ENCODE assay signal across 11 cellular contexts in the genomic region with DNA sequence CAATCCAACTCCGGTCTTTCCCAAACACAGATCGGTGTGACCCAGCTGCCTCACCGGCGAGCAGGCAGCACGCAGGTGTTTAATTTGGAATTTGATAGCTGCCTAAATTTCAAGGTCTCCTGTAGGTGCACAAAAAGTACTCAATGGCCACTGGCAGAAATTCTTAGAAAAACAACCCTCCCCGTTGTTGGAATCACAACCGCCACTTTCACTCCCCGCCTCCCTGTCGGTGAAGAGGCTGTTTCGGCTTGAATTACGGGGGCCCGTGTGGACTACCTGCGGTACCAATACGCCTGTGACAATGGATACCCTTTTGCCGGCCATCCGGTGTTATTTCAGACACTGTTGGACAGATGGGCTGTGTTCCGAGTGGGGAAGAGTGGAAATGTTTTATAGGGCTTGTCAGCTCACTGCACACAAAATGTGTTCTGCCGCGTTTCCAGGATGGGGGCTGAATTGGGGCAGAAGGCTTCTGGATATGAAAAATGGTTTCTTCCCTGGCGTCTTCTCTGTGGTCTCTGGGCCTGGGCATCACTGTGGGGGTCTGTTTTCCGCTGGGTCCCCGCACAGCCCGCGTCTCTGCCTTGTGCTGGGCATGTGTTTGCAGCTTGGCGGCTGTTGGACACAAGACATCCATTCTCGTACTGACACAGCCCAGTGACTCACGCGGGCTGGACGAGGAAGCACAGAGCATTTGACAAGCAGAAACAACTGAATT. TPM values are rescaled to one million over a fixed set of nuclear protein-coding genes. Genes with fewer than 3 reads are reported as not detected.
DNase-seq lines count a peak whose midpoint lies in the region; ATAC-seq, FAIRE-seq and TF ChIP-seq lines count a peak whose summit lies in the region.
"Had no signal": no experiment of that assay in that cellular context is flagged by ENCODE, and none has a peak within 500 bp of the region (broad histone marks: within the 10 kb centered on the region; RNA-seq: fewer than 3 reads in every experiment).

No MANE protein-coding gene starts in this region.

- H3K36me3 ChIP-seq in keratinocyte (ENCODE audit: control insufficient read depth in 2 of 2, extremely low read depth in 1 of 2, insufficient read depth in 2 of 2, low read length in 2 of 2), result no peaks in the 10 kb centered on the region

- no peaks in the 10 kb centered on the region for H3K9me3 ChIP-seq in keratinocyte (ENCODE audit: control insufficient read depth, low read depth, low read length)

- H3K27me3 ChIP-seq in keratinocyte (ENCODE audit: control insufficient read depth, extremely low read depth, insufficient read depth, low read length), result no peaks in the 10 kb centered on the region

- no peak overlapping the region for H3K9ac ChIP-seq in keratinocyte (ENCODE audit: control insufficient read depth, extremely low read depth, insufficient read depth, low read length)

- H3K4me2 ChIP-seq in keratinocyte (ENCODE audit: control insufficient read depth, extremely low read depth, insufficient read depth, low read depth, low read length), result peak overlapping the region; percentile 70

- no peak for TF ChIP-seq CTCF in keratinocyte (optimal IDR thresholded peaks at IDR 0.05 in 1 of 3, IDR thresholded peaks at IDR 0.05 in 1 of 3, conservative IDR thresholded peaks at IDR 0.05 in 1 of 3; ENCODE audit: extremely low read depth in 1 of 3, insufficient read depth in 2 of 3, low read length in 3 of 3)

- dilution Hi-C loops in keratinocyte (cut with MboI; ENCODE audit: extremely low pct_ligation_motif_present, low sequenced_read_pairs), result no loop called here

- ATAC-seq in HG02571 (IDR thresholded peaks at IDR 0.05; ENCODE audit: unreplicated experiment) (no peak), GM18519 (IDR thresholded peaks at IDR 0.05; ENCODE audit: low FRiP score, unreplicated experiment) (no peak)

- peak overlapping the region; percentile 38 for H2AFZ ChIP-seq in keratinocyte (ENCODE audit: control insufficient read depth, low read length)

- H3K79me2 ChIP-seq in keratinocyte (ENCODE audit: control insufficient read depth, insufficient read depth, low read length), result no peaks in the 10 kb centered on the region

- DNase-seq in DMS53 (lab: John Stamatoyannopoulos, UW), result peak; percentile 52
- no peak for DNase-seq in DMS53 treated with DMSO at 0.1 percent for 48 hours (lab: John Stamatoyannopoulos, UW; ENCODE audit: unreplicated experiment)
- peak; percentile 24 for DNase-seq in RPMI7951 (ENCODE audit: low read depth)
- no peak for DNase-seq in keratinocyte (ENCODE audit: low read depth, low spot score)
- peak; percentile 61 for DNase-seq in ureter (ENCODE audit: low spot score)
- no peak for DNase-seq in globus pallidus (ENCODE audit: low spot score)
- DNase-seq: activated CD8-positive, alpha-beta memory T cell treated with anti-CD3 and anti-CD28 coated beads, Interleukin-2, amount 50 U/mL, for 4 hours had no signal

- no peak overlapping the region for H3K27ac ChIP-seq in keratinocyte (ENCODE audit: control insufficient read depth, insufficient read depth, low read length)

- no peaks in the 10 kb centered on the region for H3K4me1 ChIP-seq in keratinocyte (ENCODE audit: control insufficient read depth, extremely low read depth, insufficient read depth, low read length)

- H3K4me3 ChIP-seq in keratinocyte (ENCODE audit: control insufficient read depth in 2 of 3, extremely low read depth in 1 of 3, insufficient read depth in 2 of 3, low read depth in 1 of 3, low read length in 3 of 3), result peak overlapping the region in 2 of 3 experiments; percentile 18 to 51

- no peaks in the 10 kb centered on the region for H3K9me1 ChIP-seq in keratinocyte (ENCODE audit: control insufficient read depth, extremely low read depth, insufficient read depth, low read length)

- FAIRE-seq in keratinocyte (lab: Jason Lieb, UNC), result no peak
- FAIRE-seq: GM18507 had no signal

- no peaks in the 10 kb centered on the region for H4K20me1 ChIP-seq in keratinocyte (ENCODE audit: control insufficient read depth, extremely low read depth, insufficient read depth, low read length)

RNA-seq across cellular contexts. Expression of a gene that starts 45.4 kb away (rescaled TPM):
- total RNA-seq in RPMI7951 (2014; rRNA removed; shearing (Covaris generic)), result not detected in 2 replicates
- not detected in 3 replicates for polyA plus RNA-seq in keratinocyte
- not detected for polyA plus RNA-seq in keratinocyte (2011; ENCODE audit: low read depth)
- not detected in 2 replicates for polyA plus RNA-seq in keratinocyte (2011; cell fraction: cytosol; rRNA removed)
- not detected in 2 replicates for polyA plus RNA-seq in keratinocyte (2011; cell fraction: nucleus; rRNA removed)
- not detected in 2 replicates for polyA plus RNA-seq in keratinocyte (2012; ENCODE audit: low replicate concordance)
- not detected in 3 replicates for polyA minus RNA-seq in keratinocyte
- polyA minus RNA-seq in keratinocyte (2011; cell fraction: cytosol; rRNA and poly(A)+ RNA removed), result not detected
- not detected in 2 replicates for polyA minus RNA-seq in keratinocyte (2011; cell fraction: nucleus; rRNA and poly(A)+ RNA removed)
- total RNA-seq in ureter, result not detected
- polyA plus RNA-seq: esophagus had no signal

RNA-seq across cellular contexts. Expression of a gene that starts 55.4 kb away (rescaled TPM):
- total RNA-seq in RPMI7951 (2014; rRNA removed; shearing (Covaris generic)), result 0.12 TPM in 1 of 2 replicates, not detected in the other
- not detected in 3 replicates for polyA plus RNA-seq in keratinocyte
- polyA plus RNA-seq in keratinocyte (2011; ENCODE audit: low read depth), result 0.27 TPM
- polyA plus RNA-seq in keratinocyte (2011; cell fraction: cytosol; rRNA removed), result not detected in 2 replicates
- polyA plus RNA-seq in keratinocyte (2011; cell fraction: nucleus; rRNA removed), result 0.06 TPM in 1 of 2 replicates, not detected in the other
- polyA plus RNA-seq in keratinocyte (2012; ENCODE audit: low replicate concordance), result 0.10 and 0.15 TPM in 2 replicates
- polyA minus RNA-seq in keratinocyte, result not detected in 3 replicates
- polyA minus RNA-seq in keratinocyte (2011; cell fraction: cytosol; rRNA and poly(A)+ RNA removed), result not detected
- not detected in 2 replicates for polyA minus RNA-seq in keratinocyte (2011; cell fraction: nucleus; rRNA and poly(A)+ RNA removed)
- total RNA-seq in ureter, result not detected

Comparison
In these comparisons a context has a peak if more than half of its experiments do, and no peak if none do; other contexts are left out.
1. DNase-seq: peak in DMS53 (single experiment), RPMI7951 (single experiment) and ureter (single experiment); none in DMS53 treated with DMSO at 0.1 percent for 48 hours (single experiment), keratinocyte (single experiment) and globus pallidus (single experiment).